8 cellular contexts compared by ENCODE assay signal in genomic region chr2:222860740-222861410, GRCh38. TPM values are rescaled to one million over a fixed set of nuclear protein-coding genes. Genes with fewer than 3 reads are reported as not detected.
A peak's percentile ranks its signal among the peaks of the same experiment; 100 is the strongest.
DNase-seq lines count a peak whose midpoint lies in the region; ATAC-seq, FAIRE-seq and TF ChIP-seq lines count a peak whose summit lies in the region.

Gene ACSL3, plus strand, starts transcription at chr2:222861036. Its CDS starts 47,737 bp downstream, at chr2:222908773.

- peak within 1 kb of the TSS; percentile 89 for H3K27ac ChIP-seq in smooth muscle cell (ENCODE audit: low read depth)

- no peak for DNase-seq in AG04449 (ENCODE audit: low read depth, low spot score)
- peak; percentile 96 for DNase-seq in NCI-H226
- DNase-seq in WTC11 (ENCODE audit: low spot score): peak; percentile 98
- DNase-seq in bronchial epithelial cell (ENCODE audit: low read depth): peak; percentile 77
- peak; percentile 97 for DNase-seq in iPS-NIHi7 (ENCODE audit: extremely low spot score)
- DNase-seq in smooth muscle cell (lab: John Stamatoyannopoulos, UW; ENCODE audit: unreplicated experiment): peak; percentile 83

- H3K4me2 ChIP-seq in smooth muscle cell: peak within 1 kb of the TSS; percentile 94

- no peaks in the 10 kb centered on the region for H3K9me3 Mint-ChIP-seq in WTC11

- H3K4me3 ChIP-seq in AG04449 (ENCODE audit: low read depth, low read length): peak within 1 kb of the TSS; percentile 77
- H3K4me3 ChIP-seq in bronchial epithelial cell (ENCODE audit: low read depth, low read length): peak within 1 kb of the TSS; percentile 86
- H3K4me3 ChIP-seq in smooth muscle cell: peak within 1 kb of the TSS; percentile 98

- H3K4me1 Mint-ChIP-seq in WTC11: peaks cover 8% of the 10 kb centered on the region

- H3K79me2 ChIP-seq in smooth muscle cell (ENCODE audit: low read depth): peaks cover 51% of the 10 kb centered on the region

- H3K27me3 Mint-ChIP-seq in WTC11 (ENCODE audit: low read depth): no peaks in the 10 kb centered on the region

- peaks cover 40% of the 10 kb centered on the region for H3K4me1 ChIP-seq in smooth muscle cell (ENCODE audit: low read depth)

- CTCF ChIA-PET in AG04449 (lab: Yijun Ruan, JAX): interaction anchor here (1.0 to 4.6 kb wide), 8 partner anchors 10 to 173 kb away, joined by 3 to 45 read pairs (median 6); no protein-coding TSS in a partner anchor
- CTCF ChIA-PET in WTC11 (lab: Charles Lee): interaction anchor here (0.8 to 1.5 kb wide), 4 partner anchors 42 to 154 kb away, joined by 4 to 6 read pairs (median 4); no protein-coding TSS in a partner anchor

- peaks cover 3% of the 10 kb centered on the region; the same call in 1 of the 2 replicates for H3K36me3 Mint-ChIP-seq in WTC11

- POLR2A ChIA-PET in AG04449 (lab: Yijun Ruan, JAX) (interaction anchor here (1.0 to 1.5 kb wide), 4 partner anchors 10 to 153 kb away, joined by 5 to 7 read pairs (median 6); no protein-coding TSS in a partner anchor), WTC11 (lab: Charles Lee) (interaction anchor here (0.6 to 1.1 kb wide), 3 partner anchors 16 to 168 kb away, joined by 3 to 6 read pairs (median 3); no protein-coding TSS in a partner anchor)

- peak within 1 kb of the TSS; percentile 94 for H3K9ac ChIP-seq in smooth muscle cell (ENCODE audit: low read depth)

- no peaks in the 10 kb centered on the region for H3K9me3 ChIP-seq in smooth muscle cell (replicated peaks; ENCODE audit: low read depth)

- H3K4me3 Mint-ChIP-seq in WTC11: peak within 1 kb of the TSS; percentile 64

- under 1% methylated on average over 64 of the region's 99 CpGs for WGBS in smooth muscle cell (ENCODE audit: low lambda C conversion rate)

- H3K27ac Mint-ChIP-seq in WTC11: peak within 1 kb of the TSS; percentile 98

- peaks cover 50% of the 10 kb centered on the region for H4K20me1 ChIP-seq in smooth muscle cell (ENCODE audit: low read depth)

- peaks cover 20% of the 10 kb centered on the region for H3F3A ChIP-seq in smooth muscle cell (ENCODE audit: low read depth)

- no peak for FAIRE-seq in bronchial epithelial cell (lab: Jason Lieb, UNC)

- H3K27me3 ChIP-seq in bronchial epithelial cell (ENCODE audit: control insufficient read depth, insufficient read depth, low read length) (no peaks in the 10 kb centered on the region), smooth muscle cell (ENCODE audit: low read depth) (no peaks in the 10 kb centered on the region)

- ATAC-seq in GM18873 (IDR thresholded peaks at IDR 0.05; ENCODE audit: low FRiP score, unreplicated experiment) (peak; percentile 97), HG03135 (IDR thresholded peaks at IDR 0.05; ENCODE audit: unreplicated experiment) (peak; percentile 99), WTC11 (peak; percentile 95)

- peak within 1 kb of the TSS; percentile 29 for H2AFZ ChIP-seq in smooth muscle cell (ENCODE audit: low read depth)

- no peaks in the 10 kb centered on the region for H3K36me3 ChIP-seq in bronchial epithelial cell (ENCODE audit: control insufficient read depth, insufficient read depth, low read length)
- H3K36me3 ChIP-seq in smooth muscle cell (ENCODE audit: low read depth): no peaks in the 10 kb centered on the region

- TF ChIP-seq CTCF in AG04449 (IDR thresholded peaks at IDR 0.05; ENCODE audit: insufficient read depth, low read length, missing control alignments) (no peak), WTC11 (IDR thresholded peaks at IDR 0.05) (no peak), bronchial epithelial cell (IDR thresholded peaks at IDR 0.05; ENCODE audit: insufficient read depth, low read length, severe bottlenecking) (no peak), smooth muscle cell (IDR thresholded peaks at IDR 0.05; ENCODE audit: borderline replicate concordance, insufficient read depth, poor library complexity, severe bottlenecking) (no peak)

TF ChIP-seq in WTC11, 78 proteins besides CTCF, POLR2A, EP300 and RAD21 (continues in another document):
- TF ChIP-seq ESRRA (CRISPR knock-in tag; IDR thresholded peaks at IDR 0.05; ENCODE audit: borderline replicate concordance) (0 out of 2 replicates have a peak, but pooled peaks have one; percentile 58), AR (CRISPR knock-in tag; IDR thresholded peaks at IDR 0.05) (no peak), ZNF671 (CRISPR knock-in tag; IDR thresholded peaks at IDR 0.05) (no peak; the same call in 1 of the 2 replicates), USF2 (CRISPR knock-in tag; IDR thresholded peaks at IDR 0.05) (peak; percentile 85), ZBTB43 (CRISPR knock-in tag; IDR thresholded peaks at IDR 0.05) (peak; percentile 85), ETV6 (CRISPR knock-in tag; IDR thresholded peaks at IDR 0.05) (peak; percentile 76), ZNF416 (CRISPR knock-in tag; IDR thresholded peaks at IDR 0.05) (no peak), NR2C2 (CRISPR knock-in tag; IDR thresholded peaks at IDR 0.05) (no peak), ATF1 (CRISPR knock-in tag; IDR thresholded peaks at IDR 0.05) (0 out of 2 replicates have a peak, but pooled peaks have one; percentile 69), SP1 (CRISPR knock-in tag; conservative IDR thresholded peaks at IDR 0.05) (peak; percentile 83), OVOL2 (CRISPR knock-in tag; IDR thresholded peaks at IDR 0.05; ENCODE audit: borderline replicate concordance) (no peak), E2F5 (CRISPR knock-in tag; IDR thresholded peaks at IDR 0.05) (peak; percentile 80; the same call in 1 of the 2 replicates), JUN (CRISPR knock-in tag; IDR thresholded peaks at IDR 0.05) (peak; percentile 86), CBFB (CRISPR knock-in tag; IDR thresholded peaks at IDR 0.05; ENCODE audit: low read depth) (no peak; the same call in 1 of the 2 replicates), EMX1 (CRISPR knock-in tag; IDR thresholded peaks at IDR 0.05) (no peak), HMGXB4 (CRISPR knock-in tag; IDR thresholded peaks at IDR 0.05) (peak; percentile 97)

RNA-seq across cellular contexts. Expression of gene ACSL3, which starts in this region (rescaled TPM):
- total RNA-seq in WTC11 (2021) (78.4 to 100 TPM (median 82.2 TPM) in 3 replicates), bronchial epithelial cell (166 and 269 TPM in 2 replicates), smooth muscle cell (178 and 183 TPM in 2 replicates)
- polyA plus RNA-seq in smooth muscle cell: 111 TPM in 2 replicates
